1 cellular context compared by ENCODE assay signal in genomic region chr5:113067635-113068344, GRCh38.
A peak's percentile ranks its signal among the peaks of the same experiment; 100 is the strongest.
TF ChIP-seq lines count a peak whose summit lies in the region.

No MANE protein-coding gene starts in this region.

TF ChIP-seq in IMR-90, 13 proteins besides CTCF, POLR2A, EP300 and RAD21 (continued from another document):
- TF ChIP-seq USF2 (IDR thresholded peaks at IDR 0.05; ENCODE audit: low read depth, low read length) (peak; percentile 70), ELK1 (IDR thresholded peaks at IDR 0.05; ENCODE audit: borderline replicate concordance, low read depth, low read length) (no peak), SMC3 (IDR thresholded peaks at IDR 0.05; ENCODE audit: low read depth, low read length) (0 out of 2 replicates have a peak, but pooled peaks have one; percentile 6), RCOR1 (IDR thresholded peaks at IDR 0.05; ENCODE audit: insufficient replicate concordance, low read length) (peak; percentile 95), RFX5 (IDR thresholded peaks at IDR 0.05; ENCODE audit: low read depth, low read length) (no peak), MXI1 (IDR thresholded peaks at IDR 0.05; ENCODE audit: borderline replicate concordance, low read depth, low read length) (peak; percentile 97), BHLHE40 (IDR thresholded peaks at IDR 0.05; ENCODE audit: low read depth, low read length) (peak; percentile 43; the same call in 1 of the 2 replicates), MAFK (IDR thresholded peaks at IDR 0.05; ENCODE audit: low read depth, low read length) (no peak), FOS (IDR thresholded peaks at IDR 0.05; ENCODE audit: low read depth, low read length) (0 out of 2 replicates have a peak, but pooled peaks have one; percentile 37)
